ENCODE assay signal across 19 cellular contexts in the genomic region with DNA sequence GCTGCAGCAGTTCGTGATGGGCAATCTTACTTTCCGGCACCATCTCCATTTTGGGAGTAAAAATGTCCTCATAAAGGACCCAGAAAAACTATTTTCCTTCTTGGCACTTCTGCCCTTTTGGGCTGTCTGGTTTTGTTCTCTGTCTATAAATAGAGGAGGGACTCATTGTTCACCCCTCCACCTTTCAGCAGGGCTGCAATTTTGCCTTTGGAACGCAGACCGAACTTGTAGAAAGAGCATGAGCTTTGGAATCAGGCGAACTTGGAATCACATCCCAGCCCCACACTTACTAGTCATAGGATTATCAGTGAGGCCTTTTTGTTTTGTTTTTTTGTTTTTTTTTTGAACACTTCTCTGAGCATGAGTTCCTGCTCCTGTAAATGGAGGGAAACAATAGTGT.
"Had no signal": no experiment of that assay in that cellular context is flagged by ENCODE, and none has a peak within 500 bp of the region (broad histone marks: within the 10 kb centered on the region; RNA-seq: fewer than 3 reads in every experiment).

No MANE protein-coding gene starts in this region.

- H3K4me3 ChIP-seq: coronary artery, gastroesophageal sphincter, lower lobe of right lung, transverse colon had no signal

- H3K36me3 Mint-ChIP-seq: activated naive CD4-positive, alpha-beta T cell treated with anti-CD3 and anti-CD28 coated beads, Interleukin-2, amount 10 ng/mL, durations not matched to agents 7 days and 5 days; natural killer cell treated with Interleukin-12 subunit alpha and Interleukin-12 subunit beta and Interleukin-15 and Interleukin-18, amount 100 ng/mL, for 72 hours had no signal

- ATAC-seq: activated CD4-positive, CD25-positive, alpha-beta regulatory T cell treated with anti-CD3 and anti-CD28 coated beads, Interleukin-2, amount 50 U/mL, for 24 hours; activated CD8-positive, alpha-beta T cell treated with anti-CD3 and anti-CD28 coated beads, Interleukin-2, amount 10 ng/mL, durations not matched to agents 7 days and 5 days; activated naive CD8-positive, alpha-beta T cell treated with anti-CD3 and anti-CD28 coated beads, Interleukin-2, amount 50 U/mL, for 24 hours; activated T-cell treated with anti-CD3 and anti-CD28 coated beads, Interleukin-2, amount 50 U/mL, for 4 hours; gastroesophageal sphincter; lower lobe of right lung; natural killer cell treated with Interleukin-12 subunit alpha and Interleukin-12 subunit beta and Interleukin-15 and Interleukin-18, amount 100 ng/mL, for 72 hours had no signal

- H3K4me1 Mint-ChIP-seq: activated CD4-positive, alpha-beta T cell treated with anti-CD3 and anti-CD28 coated beads, Interleukin-2, amount 10 ng/mL, durations not matched to agents 7 days and 5 days; activated naive CD4-positive, alpha-beta T cell treated with anti-CD3 and anti-CD28 coated beads, Interleukin-2, amount 10 ng/mL, durations not matched to agents 7 days and 5 days; activated naive CD8-positive, alpha-beta T cell treated with anti-CD3 and anti-CD28 coated beads, Interleukin-2, amount 50 U/mL, for 24 hours had no signal

- H3K9me3 ChIP-seq: gastroesophageal sphincter, lower lobe of right lung, transverse colon had no signal

- DNase-seq: activated CD4-positive, alpha-beta T cell treated with anti-CD3 and anti-CD28 coated beads, Interleukin-2, amount 10 ng/mL, durations not matched to agents 7 days and 5 days; activated CD8-positive, alpha-beta memory T cell treated with anti-CD3 and anti-CD28 coated beads, Interleukin-2, amount 50 U/mL, for 4 hours; activated CD8-positive, alpha-beta T cell treated with anti-CD3 and anti-CD28 coated beads, Interleukin-2, amount 10 ng/mL, durations not matched to agents 7 days and 5 days; activated naive CD4-positive, alpha-beta T cell treated with anti-CD3 and anti-CD28 coated beads, Interleukin-2, amount 10 ng/mL, durations not matched to agents 7 days and 5 days; activated naive CD8-positive, alpha-beta T cell treated with anti-CD3 and anti-CD28 coated beads, Interleukin-2, amount 50 U/mL, for 24 hours; activated T-cell treated with anti-CD3 and anti-CD28 coated beads, Interleukin-2, amount 50 U/mL, for 4 hours; anterior cingulate cortex; brain microvascular endothelial cell; lower lobe of right lung; nucleus accumbens; stimulated activated CD4-positive, alpha-beta T cell treated with anti-CD3 and anti-CD28 coated beads, Interleukin-12 subunit alpha, Interleukin-12 subunit beta, amount 100 ng/mL, for 4 hours; stimulated activated CD4-positive, alpha-beta T cell treated with anti-CD3 and anti-CD28 coated beads, Interleukin-1b, Interleukin-23, amount 100 ng/mL, for 48 hours; stimulated activated naive CD4-positive, alpha-beta T cell treated with Interleukin-2 at 50 U/mL for 16 hours; transverse colon had no signal

- H3K27ac ChIP-seq: brain microvascular endothelial cell, gastroesophageal sphincter, lower lobe of right lung, transverse colon had no signal

- H3K4me3 Mint-ChIP-seq: activated CD4-positive, alpha-beta T cell treated with anti-CD3 and anti-CD28 coated beads, Interleukin-2, amount 10 ng/mL, durations not matched to agents 7 days and 5 days; activated CD8-positive, alpha-beta T cell treated with anti-CD3 and anti-CD28 coated beads, Interleukin-2, amount 10 ng/mL, durations not matched to agents 7 days and 5 days; activated naive CD4-positive, alpha-beta T cell treated with anti-CD3 and anti-CD28 coated beads, Interleukin-2, amount 10 ng/mL, durations not matched to agents 7 days and 5 days; activated naive CD8-positive, alpha-beta T cell treated with anti-CD3 and anti-CD28 coated beads, Interleukin-2, amount 50 U/mL, for 24 hours; activated T-cell treated with anti-CD3 and anti-CD28 coated beads, Interleukin-2, amount 50 U/mL, for 4 hours; natural killer cell treated with Interleukin-12 subunit alpha and Interleukin-12 subunit beta and Interleukin-15 and Interleukin-18, amount 100 ng/mL, for 72 hours; T-helper 1 cell treated with Interleukin-12 subunit alpha and Interleukin-12 subunit beta and Interleukin-4 antibody, amounts not matched to agents 30 μg/mL and 1 μg/mL, for 36 hours had no signal

- H3K27me3 ChIP-seq: brain microvascular endothelial cell, gastroesophageal sphincter, transverse colon had no signal

- H3K27ac Mint-ChIP-seq: activated CD8-positive, alpha-beta T cell treated with anti-CD3 and anti-CD28 coated beads, Interleukin-2, amount 10 ng/mL, durations not matched to agents 7 days and 5 days; activated naive CD4-positive, alpha-beta T cell treated with anti-CD3 and anti-CD28 coated beads, Interleukin-2, amount 10 ng/mL, durations not matched to agents 7 days and 5 days; activated naive CD8-positive, alpha-beta T cell treated with anti-CD3 and anti-CD28 coated beads, Interleukin-2, amount 50 U/mL, for 24 hours; natural killer cell treated with Interleukin-12 subunit alpha and Interleukin-12 subunit beta and Interleukin-15 and Interleukin-18, amount 100 ng/mL, for 72 hours; T-helper 1 cell treated with Interleukin-12 subunit alpha and Interleukin-12 subunit beta and Interleukin-4 antibody, amounts not matched to agents 30 μg/mL and 1 μg/mL, for 36 hours had no signal

- H3K36me3 ChIP-seq: brain microvascular endothelial cell, gastroesophageal sphincter, lower lobe of right lung, transverse colon had no signal

- H3K9me3 Mint-ChIP-seq: activated CD4-positive, alpha-beta T cell treated with anti-CD3 and anti-CD28 coated beads, Interleukin-2, amount 10 ng/mL, durations not matched to agents 7 days and 5 days; activated naive CD4-positive, alpha-beta T cell treated with anti-CD3 and anti-CD28 coated beads, Interleukin-2, amount 10 ng/mL, durations not matched to agents 7 days and 5 days; activated naive CD8-positive, alpha-beta T cell treated with anti-CD3 and anti-CD28 coated beads, Interleukin-2, amount 50 U/mL, for 24 hours; activated T-cell treated with anti-CD3 and anti-CD28 coated beads, Interleukin-2, amount 50 U/mL, for 4 hours; T-helper 1 cell treated with Interleukin-12 subunit alpha and Interleukin-12 subunit beta and Interleukin-4 antibody, amounts not matched to agents 30 μg/mL and 1 μg/mL, for 36 hours had no signal
